ENCODE assay signal across 19 cellular contexts in genomic region chr12:125098676-125099406, GRCh38.
"Had no signal": no experiment of that assay in that cellular context is flagged by ENCODE, and none has a peak within 500 bp of the region (broad histone marks: within the 10 kb centered on the region; RNA-seq: fewer than 3 reads in every experiment).

No MANE protein-coding gene starts in this region.

- H3K4me3 ChIP-seq: dorsolateral prefrontal cortex, lung, smooth muscle cell, stomach had no signal

- H3K27ac ChIP-seq: foreskin keratinocyte, stomach had no signal

- H3K27me3 Mint-ChIP-seq: activated CD4-positive, alpha-beta T cell treated with anti-CD3 and anti-CD28 coated beads, Interleukin-2, amount 10 ng/mL, durations not matched to agents 24 days and 14 days; activated naive CD8-positive, alpha-beta T cell had no signal

- H3K27me3 ChIP-seq: dorsolateral prefrontal cortex, foreskin keratinocyte, stomach had no signal

- H3K4me1 Mint-ChIP-seq: mesothelial cell of epicardium, nephron had no signal

- H3K4me3 Mint-ChIP-seq: activated CD4-positive, alpha-beta T cell treated with anti-CD3 and anti-CD28 coated beads, Interleukin-2, amount 10 ng/mL, durations not matched to agents 24 days and 14 days; activated naive CD8-positive, alpha-beta T cell; brain; mesothelial cell of epicardium; nephron; T-helper 1 cell treated with Interleukin-12 subunit alpha and Interleukin-12 subunit beta and Interleukin-4 antibody, amounts not matched to agents 30 μg/mL and 1 μg/mL, for 36 hours had no signal

- DNase-seq: activated CD4-positive, alpha-beta T cell treated with anti-CD3 and anti-CD28 coated beads, Interleukin-2, amount 10 ng/mL, durations not matched to agents 24 days and 14 days; activated CD4-positive, CD25-positive, alpha-beta regulatory T cell; activated gamma-delta T cell; dorsolateral prefrontal cortex; foreskin keratinocyte; hypothalamus; islet precursor cell; left colon; nucleus accumbens; stimulated activated CD4-positive, alpha-beta T cell treated with anti-CD3 and anti-CD28 coated beads, Interleukin-4, amount 100 ng/mL, for 1 hour; stomach; trophoblast cell had no signal

- H3K27ac Mint-ChIP-seq: activated CD4-positive, alpha-beta T cell treated with anti-CD3 and anti-CD28 coated beads, Interleukin-2, amount 10 ng/mL, durations not matched to agents 24 days and 14 days; activated naive CD8-positive, alpha-beta T cell; mesothelial cell of epicardium; nephron; T-helper 1 cell treated with Interleukin-12 subunit alpha and Interleukin-12 subunit beta and Interleukin-4 antibody, amounts not matched to agents 30 μg/mL and 1 μg/mL, for 36 hours had no signal

- H3K4me2 ChIP-seq: smooth muscle cell had no signal

- H3K9me3 Mint-ChIP-seq: activated CD4-positive, alpha-beta T cell treated with anti-CD3 and anti-CD28 coated beads, Interleukin-2, amount 10 ng/mL, durations not matched to agents 24 days and 14 days; brain; mesothelial cell of epicardium; nephron; T-helper 1 cell treated with Interleukin-12 subunit alpha and Interleukin-12 subunit beta and Interleukin-4 antibody, amounts not matched to agents 30 μg/mL and 1 μg/mL, for 36 hours had no signal
